ENCODE assay signal across 1 cellular context in genomic region chr1:9022773-9023172, GRCh38.
TF ChIP-seq lines count a peak whose summit lies in the region.

No MANE protein-coding gene starts in this region.

TF ChIP-seq in WTC11, 78 proteins besides CTCF, POLR2A, EP300 and RAD21:
- TF ChIP-seq ZNF121 (CRISPR knock-in tag; IDR thresholded peaks at IDR 0.05) (0 out of 2 replicates have a peak, but pooled peaks have one; percentile 11), USF2 (CRISPR knock-in tag; IDR thresholded peaks at IDR 0.05) (no peak), AFF4 (CRISPR knock-in tag; IDR thresholded peaks at IDR 0.05; ENCODE audit: borderline replicate concordance) (no peak)
